Comparison of ENCODE assay signal across 11 cellular contexts in the genomic region with DNA sequence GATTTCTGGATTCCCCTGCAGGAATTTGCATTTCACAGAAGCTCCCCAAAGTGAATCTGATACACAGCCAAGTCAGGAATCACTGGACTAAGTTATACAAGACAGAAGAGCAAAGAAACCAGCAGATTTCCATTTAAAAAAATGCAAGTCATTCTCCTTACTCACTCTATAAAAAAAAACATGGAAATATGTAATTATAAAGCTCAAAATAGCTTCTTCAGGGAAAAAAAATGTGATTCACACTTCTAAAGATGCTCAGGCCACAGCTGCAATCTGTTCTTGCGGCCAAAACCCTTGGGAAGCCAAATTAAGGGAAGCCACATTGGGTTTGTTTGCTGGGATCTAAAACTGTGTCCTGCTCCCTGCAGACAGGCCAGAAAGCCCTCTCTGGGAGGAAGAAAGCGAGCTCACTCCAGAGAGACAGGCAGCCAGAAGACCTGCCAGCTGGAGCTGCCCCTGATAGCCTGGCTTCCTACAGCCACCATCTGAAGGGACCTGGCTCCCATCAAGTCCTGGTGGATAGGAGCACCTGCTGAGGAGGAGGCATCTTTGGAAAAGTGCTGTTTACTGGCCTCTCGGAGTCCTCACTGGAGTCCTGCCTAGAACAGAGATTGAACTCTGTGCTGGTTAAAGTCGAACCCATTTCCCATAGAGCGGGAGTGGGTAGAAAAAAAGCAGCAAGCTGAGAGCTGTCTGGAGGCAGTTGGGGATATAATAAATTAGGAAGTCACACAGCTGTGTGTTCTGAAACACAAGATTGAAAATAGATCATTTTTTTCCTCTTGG.
DNase-seq lines count a peak whose midpoint lies in the region; ATAC-seq, FAIRE-seq and TF ChIP-seq lines count a peak whose summit lies in the region.
"Had no signal": no experiment of that assay in that cellular context is flagged by ENCODE, and none has a peak within 500 bp of the region (broad histone marks: within the 10 kb centered on the region; RNA-seq: fewer than 3 reads in every experiment).

No MANE protein-coding gene starts in this region.

- H3K18ac ChIP-seq in IMR-90 (ENCODE audit: low read depth, low read length) = 0 out of 2 replicates have a peak overlapping the region, but pooled peaks have one; percentile 2
- H3K18ac ChIP-seq in neuronal stem cell (ENCODE audit: low read length) = no peak overlapping the region

- H2BK12ac ChIP-seq in neuronal stem cell (ENCODE audit: low read length) = no peak overlapping the region

- no peak overlapping the region for H3K4ac ChIP-seq in IMR-90 (ENCODE audit: low read depth, low read length)
- H3K4ac ChIP-seq in neuronal stem cell (ENCODE audit: low read length) = no peak overlapping the region

- H2AFZ ChIP-seq in IMR-90 (replicated peaks; ENCODE audit: low read length, poor library complexity) = no peak overlapping the region
- H2AFZ ChIP-seq in HepG2 (ENCODE audit: low read length) = no peak overlapping the region
- H2AFZ ChIP-seq in neuronal stem cell (ENCODE audit: low read length) = no peak overlapping the region

- peak overlapping the region; percentile 87 for H4K5ac ChIP-seq in IMR-90 (ENCODE audit: low read depth, low read length)

- no peak overlapping the region for H2AK5ac ChIP-seq in IMR-90 (ENCODE audit: low read depth, low read length)
- H2AK5ac ChIP-seq in neuronal stem cell (ENCODE audit: low read depth, low read length) = no peak overlapping the region

- peak overlapping the region; percentile 61; the same call in 1 of the 2 replicates for H3K27ac ChIP-seq in IMR-90 (ENCODE audit: insufficient read depth, low read length)
- H3K27ac ChIP-seq in colonic mucosa = no peak overlapping the region
- H3K27ac ChIP-seq in HepG2 (ENCODE audit: extremely low read length, insufficient read depth, low read length) = no peak overlapping the region
- H3K27ac ChIP-seq in thoracic aorta = peak overlapping the region; percentile 58 to 60
- H3K27ac ChIP-seq in neuronal stem cell (replicated peaks; ENCODE audit: low read length) = no peak overlapping the region

- no peak for FAIRE-seq in HepG2 (lab: Jason Lieb, UNC)

- H3K36me3 ChIP-seq in IMR-90 (ENCODE audit: control insufficient read depth, insufficient read depth, low read length) (no peaks in the 10 kb centered on the region), colonic mucosa (no peaks in the 10 kb centered on the region), HepG2 (replicated peaks in 1 of 2; ENCODE audit: control insufficient read depth in 1 of 2, insufficient read depth in 2 of 2, low read length in 2 of 2) (no peaks in the 10 kb centered on the region), thoracic aorta (no peaks in the 10 kb centered on the region), neuronal stem cell (replicated peaks in 1 of 2; ENCODE audit: control insufficient read depth in 2 of 2, insufficient read depth in 2 of 2, low read length in 2 of 2) (no peaks in the 10 kb centered on the region)

- H2BK120ac ChIP-seq in IMR-90 (ENCODE audit: low read depth, low read length) (0 out of 2 replicates have a peak overlapping the region, but pooled peaks have one; percentile 2), neuronal stem cell (ENCODE audit: low read depth, low read length) (no peak overlapping the region)

- TF ChIP-seq CTCF in IMR-90 (conservative IDR thresholded peaks at IDR 0.05; ENCODE audit: low read depth, low read length) (no peak), colonic mucosa (IDR thresholded peaks at IDR 0.05) (no peak), HepG2 (CRISPR knock-in tag; IDR thresholded peaks at IDR 0.05) (no peak), thoracic aorta (IDR thresholded peaks at IDR 0.05) (no peak)

- no peak overlapping the region for H3K4me3 ChIP-seq in IMR-90 (ENCODE audit: insufficient read depth, low read depth, low read length)
- no peak overlapping the region for H3K4me3 ChIP-seq in colonic mucosa
- no peak overlapping the region for H3K4me3 ChIP-seq in HepG2 (replicated peaks in 1 of 3; ENCODE audit: insufficient read depth in 1 of 3, low read depth in 2 of 3, low read length in 3 of 3)
- H3K4me3 ChIP-seq in thoracic aorta = no peak overlapping the region
- no peak overlapping the region for H3K4me3 ChIP-seq in neuronal stem cell (ENCODE audit: low read length in 2 of 2)

- H3K14ac ChIP-seq in IMR-90 (replicated peaks; ENCODE audit: low read depth, low read length) (no peak overlapping the region), neuronal stem cell (ENCODE audit: low read length) (no peak overlapping the region)

- H3K27me3 ChIP-seq in IMR-90 (ENCODE audit: control insufficient read depth, insufficient read depth, low read length) (no peaks in the 10 kb centered on the region), colonic mucosa (no peaks in the 10 kb centered on the region), HepG2 (ENCODE audit: control insufficient read depth in 1 of 2, insufficient read depth in 2 of 2, low read length in 2 of 2) (no peaks in the 10 kb centered on the region), thoracic aorta (replicated peaks; ENCODE audit: insufficient read depth) (no peaks in the 10 kb centered on the region), neuronal stem cell (ENCODE audit: control insufficient read depth in 3 of 3, insufficient read depth in 3 of 3, low read depth in 1 of 3, low read length in 3 of 3) (no peaks in the 10 kb centered on the region)

- POLR2A ChIA-PET in IMR-90 (lab: Charles Lee; ENCODE audit: unreplicated experiment) (no interaction called here), HepG2 (lab: Yijun Ruan, JAX) (interaction anchor here (1.4 to 2.1 kb wide), 2 partner anchors 9 to 112 kb away, joined by 5 to 6 read pairs; no protein-coding TSS in a partner anchor)

- peak; percentile 46 for DNase-seq in IMR-90
- DNase-seq in colonic mucosa = peak; percentile 19
- DNase-seq in HepG2 (ENCODE audit: low spot score) = no peak
- DNase-seq in thoracic aorta (ENCODE audit: low spot score) = no peak
- DNase-seq in neuronal stem cell (ENCODE audit: low spot score) = no peak
- no peak for DNase-seq in T-helper 2 cell
- DNase-seq in NCI-H1105 (lab: John Stamatoyannopoulos, UW) = no peak
- DNase-seq: activated B cell treated with CpG ODN at 0.5 μM for 24 hours, activated gamma-delta T cell treated with Interleukin-2 at 50 U/mL for 16 hours, GDM1 had no signal

- dilution Hi-C loops in IMR-90 (cut with HindIII; ENCODE audit: low sequenced_read_pairs, unreplicated experiment) = no loop called here

- no peak overlapping the region for H3K23ac ChIP-seq in IMR-90 (ENCODE audit: low read depth, low read length)
- H3K23ac ChIP-seq in neuronal stem cell (ENCODE audit: low read depth, low read length, poor library complexity) = no peak overlapping the region

- H2BK20ac ChIP-seq in IMR-90 (ENCODE audit: low read depth, low read length) = no peak overlapping the region

- H4K91ac ChIP-seq in IMR-90 (ENCODE audit: insufficient read depth, low read depth, low read length) (no peak overlapping the region), neuronal stem cell (ENCODE audit: low read depth, low read length, poor library complexity) (no peak overlapping the region)

- no peaks in the 10 kb centered on the region for H3K9me1 ChIP-seq in IMR-90 (ENCODE audit: insufficient read depth, low read length)

- H3K9me3 ChIP-seq in IMR-90 (ENCODE audit: control insufficient read depth, insufficient read depth, low read length) = no peaks in the 10 kb centered on the region
- H3K9me3 ChIP-seq in colonic mucosa = no peaks in the 10 kb centered on the region
- no peaks in the 10 kb centered on the region for H3K9me3 ChIP-seq in HepG2 (ENCODE audit: low read length)
- no peaks in the 10 kb centered on the region for H3K9me3 ChIP-seq in thoracic aorta
- no peaks in the 10 kb centered on the region for H3K9me3 ChIP-seq in neuronal stem cell (replicated peaks in 1 of 2; ENCODE audit: control insufficient read depth in 2 of 2, insufficient read depth in 1 of 2, low read depth in 1 of 2, low read length in 2 of 2)

- no peak overlapping the region for H2AK9ac ChIP-seq in IMR-90 (replicated peaks; ENCODE audit: low read depth, low read length, poor library complexity)

- H3K4me2 ChIP-seq in IMR-90 (ENCODE audit: low read depth, low read length) (no peak overlapping the region), HepG2 (ENCODE audit: low read depth, low read length) (no peak overlapping the region), neuronal stem cell (ENCODE audit: insufficient read depth, low read length, poor library complexity, severe bottlenecking) (no peak overlapping the region)

- CTCF ChIA-PET in IMR-90 (lab: Yijun Ruan, JAX) (interaction anchor here (0.8 kb wide), 1 partner anchor 12 kb away, joined by 3 read pairs; no protein-coding TSS in a partner anchor), HepG2 (lab: Yijun Ruan, JAX; ENCODE audit: low intra/inter-chr PET ratio, low total read pairs) (no interaction called here)

- in situ Hi-C loops in IMR-90 (cut with MboI; ENCODE audit: low sequenced_read_pairs) (no loop called here), HepG2 (cut with HindIII; ENCODE audit: extremely low pct_ligation_motif_present, low pct_unique_long_range_greater_than_20kb) (no loop called here)

- H3K4me1 ChIP-seq in IMR-90 (ENCODE audit: control insufficient read depth, insufficient read depth, low read length) = peaks cover 5% of the 10 kb centered on the region
- H3K4me1 ChIP-seq in colonic mucosa = no peaks in the 10 kb centered on the region
- H3K4me1 ChIP-seq in HepG2 (ENCODE audit: insufficient read depth, low read length) = peaks cover 26% of the 10 kb centered on the region
- H3K4me1 ChIP-seq in thoracic aorta (ENCODE audit: control insufficient read depth in 1 of 2, low read depth in 2 of 2) = peaks cover 8 to 20% of the 10 kb centered on the region in 2 donors
- no peaks in the 10 kb centered on the region for H3K4me1 ChIP-seq in neuronal stem cell (ENCODE audit: control insufficient read depth in 2 of 2, insufficient read depth in 1 of 2, low read depth in 1 of 2, low read length in 2 of 2)

- 43% methylated on average over 1 of the region's 5 CpGs; no CpG with 5 or more reads in 1 of the 2 experiments for WGBS in IMR-90 (ENCODE audit: extremely low coverage in 2 of 2, insufficient read length in 1 of 2), 2 experiments
- 84% methylated on average over 4 of the region's 5 CpGs for WGBS in HepG2 (ENCODE audit: low lambda C conversion rate)
- no CpG with 5 or more reads among the region's 5 CpGs for WGBS in neuronal stem cell (ENCODE audit: extremely low coverage in 2 of 2, insufficient read length in 2 of 2, insufficient replicate concordance in 1 of 2), 2 donors

- H3K9ac ChIP-seq in IMR-90 (ENCODE audit: low read depth, low read length) (no peak overlapping the region), colonic mucosa (ENCODE audit: low read depth in 2 of 2, low read length in 2 of 2) (no peak overlapping the region), HepG2 (ENCODE audit: insufficient read depth, low read depth, low read length) (no peak overlapping the region), neuronal stem cell (ENCODE audit: low read depth, low read length, poor library complexity) (no peak overlapping the region)

- no peak overlapping the region for H2BK5ac ChIP-seq in IMR-90 (ENCODE audit: low read depth, low read length, poor library complexity, severe bottlenecking)
- no peak overlapping the region for H2BK5ac ChIP-seq in neuronal stem cell (ENCODE audit: low read length)

- TF ChIP-seq RAD21 in IMR-90 (IDR thresholded peaks at IDR 0.05; ENCODE audit: low read length) (no peak), HepG2 (CRISPR knock-in tag; IDR thresholded peaks at IDR 0.05) (no peak)

- BruUV-seq in IMR-90 (replicated peaks; lab: Mats Ljungman, UMichigan) (no TSS peak), HepG2 (replicated peaks; lab: Mats Ljungman, UMichigan) (no TSS peak)

- H3K79me1 ChIP-seq in IMR-90 (ENCODE audit: low read depth in 1 of 2, low read length in 2 of 2) = no peaks in the 10 kb centered on the region
- no peaks in the 10 kb centered on the region for H3K79me1 ChIP-seq in neuronal stem cell (ENCODE audit: low read depth, low read length)

- H4K20me1 ChIP-seq in IMR-90 (ENCODE audit: insufficient read depth, low read length) = no peaks in the 10 kb centered on the region
- no peaks in the 10 kb centered on the region for H4K20me1 ChIP-seq in HepG2 (ENCODE audit: insufficient read depth, low read length)

- no peak overlapping the region for H3K56ac ChIP-seq in IMR-90 (ENCODE audit: extremely low read depth, insufficient read depth, low read length)

- H4K8ac ChIP-seq in IMR-90 (ENCODE audit: low read depth in 2 of 2, low read length in 2 of 2) (no peak overlapping the region), neuronal stem cell (ENCODE audit: low read depth, low read length) (no peak overlapping the region)

- no peak for TF ChIP-seq POLR2A in IMR-90 (IDR thresholded peaks at IDR 0.05; ENCODE audit: low read depth, low read length)
- TF ChIP-seq POLR2A in HepG2 (IDR thresholded peaks at IDR 0.05; ENCODE audit: insufficient read depth in 1 of 2, low read depth in 2 of 2, low read length in 2 of 2) = no peak

- TF ChIP-seq EP300 in HepG2 (IDR thresholded peaks at IDR 0.05; ENCODE audit: low read depth in 2 of 2, low read length in 2 of 2) = no peak
- TF ChIP-seq EP300 in HepG2 (CRISPR knock-in tag; IDR thresholded peaks at IDR 0.05; ENCODE audit: borderline replicate concordance) = no peak

- no peaks in the 10 kb centered on the region for H3K79me2 ChIP-seq in HepG2 (ENCODE audit: insufficient read depth, low read length)

- intact Hi-C loops in IMR-90 (cut with micrococcal nuclease) (no loop called here), colonic mucosa (cut with DNase I) (no loop called here), HepG2 (cut with micrococcal nuclease; ENCODE audit: unreplicated experiment) (no loop called here)

- no peak overlapping the region for H2BK15ac ChIP-seq in IMR-90 (ENCODE audit: low read depth, low read length)
- H2BK15ac ChIP-seq in neuronal stem cell (ENCODE audit: low read length) = no peak overlapping the region

- ATAC-seq in IMR-90 (ENCODE audit: low read depth) = peak; percentile 88
- no peak for ATAC-seq in HepG2
- peak; percentile 69 for ATAC-seq in thoracic aorta (ENCODE audit: insufficient number of reproducible peaks, low FRiP score, low read depth)
- ATAC-seq in HG03432 (IDR thresholded peaks at IDR 0.05; ENCODE audit: unreplicated experiment) = no peak

Comparison
In these comparisons a context has a peak if more than half of its experiments do, and no peak if none do; other contexts are left out.
1. ATAC-seq: peak in IMR-90 (single experiment) and thoracic aorta (single experiment); none in HepG2 (single experiment) and HG03432 (single experiment).
2. DNase-seq: peak in IMR-90 (single experiment) and colonic mucosa (single experiment); none in HepG2 (single experiment), thoracic aorta (single experiment), neuronal stem cell (single experiment), T-helper 2 cell (0 of 5) and NCI-H1105 (single experiment).
3. H3K27ac ChIP-seq: peak in IMR-90 (single experiment) and thoracic aorta (2 of 2); none in colonic mucosa (single experiment), HepG2 (single experiment) and neuronal stem cell (single experiment).